In genomic region chr1:44010935-44011610, GRCh38 we compare ENCODE assay signal across 27 cellular contexts. TPM values are rescaled to one million over a fixed set of nuclear protein-coding genes. Genes with fewer than 3 reads are reported as not detected.
DNase-seq lines count a peak whose midpoint lies in the region; ATAC-seq, FAIRE-seq and TF ChIP-seq lines count a peak whose summit lies in the region.
"Had no signal": no experiment of that assay in that cellular context is flagged by ENCODE, and none has a peak within 500 bp of the region (broad histone marks: within the 10 kb centered on the region; RNA-seq: fewer than 3 reads in every experiment).

No MANE protein-coding gene starts in this region.

- H2BK15ac ChIP-seq in H1 (ENCODE audit: low read length) (no peak overlapping the region), neuronal stem cell (ENCODE audit: low read length) (peak overlapping the region; percentile 49)

- no peaks in the 10 kb centered on the region for H3K27me3 Mint-ChIP-seq in nephron progenitor cell (ENCODE audit: low read depth, poor library complexity)
- H3K27me3 Mint-ChIP-seq: activated CD4-positive, alpha-beta T cell treated with anti-CD3 and anti-CD28 coated beads, Interleukin-2, amount 10 ng/mL, durations not matched to agents 7 days and 5 days; activated CD8-positive, alpha-beta memory T cell treated with anti-CD3 and anti-CD28 coated beads, Interleukin-2, amount 10 ng/mL, durations not matched to agents 7 days and 5 days had no signal

- no peaks in the 10 kb centered on the region for H3K23me2 ChIP-seq in H1 (ENCODE audit: low read depth, low read length)

- H2BK120ac ChIP-seq in H1 (replicated peaks; ENCODE audit: low read depth, low read length) (no peak overlapping the region), neuronal stem cell (ENCODE audit: low read depth, low read length) (no peak overlapping the region)

- no peak for TF ChIP-seq RAD21 in H1 (IDR thresholded peaks at IDR 0.05 in 1 of 2, conservative IDR thresholded peaks at IDR 0.05 in 1 of 2; ENCODE audit: low read depth in 2 of 2, low read length in 2 of 2)

- no peak overlapping the region for H3K4ac ChIP-seq in H1 (replicated peaks; ENCODE audit: insufficient read length, low read depth, low read length)
- H3K4ac ChIP-seq in neuronal stem cell (ENCODE audit: low read length): no peak overlapping the region

- no peak overlapping the region for H2BK12ac ChIP-seq in H1 (ENCODE audit: low read depth, low read length)
- H2BK12ac ChIP-seq in neuronal stem cell (ENCODE audit: low read length): no peak overlapping the region

- no peak overlapping the region for H3K23ac ChIP-seq in H1 (ENCODE audit: insufficient read length)
- H3K23ac ChIP-seq in neuronal stem cell (ENCODE audit: low read depth, low read length, poor library complexity): peak overlapping the region; percentile 65

- H3K27ac ChIP-seq in heart left ventricle: no peak overlapping the region
- H3K27ac ChIP-seq in H1 (ENCODE audit: low read depth, low read length): no peak overlapping the region
- no peak overlapping the region for H3K27ac ChIP-seq in neuronal stem cell (replicated peaks; ENCODE audit: low read length)
- H3K27ac ChIP-seq in suprapubic skin: no peak overlapping the region
- H3K27ac ChIP-seq: right atrium auricular region, tibial artery, VCaP had no signal

- peaks cover 0 to 4% of the 10 kb centered on the region in 2 experiments for H4K20me1 ChIP-seq in H1 (replicated peaks in 1 of 2; ENCODE audit: control insufficient read depth in 1 of 2, insufficient read depth in 2 of 2, low read length in 2 of 2)

- H3K79me2 ChIP-seq in H1 (ENCODE audit: control insufficient read depth in 1 of 2, insufficient read depth in 2 of 2, low read length in 2 of 2): no peaks in the 10 kb centered on the region

- no peak for ATAC-seq in Right ventricle myocardium inferior
- ATAC-seq in heart left ventricle: no peak
- ATAC-seq: activated CD8-positive, alpha-beta memory T cell treated with anti-CD3 and anti-CD28 coated beads, Interleukin-2, amount 10 ng/mL, durations not matched to agents 7 days and 5 days; activated T-cell treated with anti-CD3 and anti-CD28 coated beads, Interleukin-2, amount 50 U/mL, for 72 hours; left cardiac atrium had no signal

- H3K18ac ChIP-seq in H1 (ENCODE audit: extremely low read depth, low read length) (no peak overlapping the region), neuronal stem cell (ENCODE audit: low read length) (peak overlapping the region; percentile 82)

- TF ChIP-seq POLR2A in heart left ventricle (IDR thresholded peaks at IDR 0.05) (no peak), H1 (IDR thresholded peaks at IDR 0.05; ENCODE audit: control extremely low read depth in 1 of 2, low read depth in 2 of 2, low read length in 2 of 2) (no peak), suprapubic skin (IDR thresholded peaks at IDR 0.05) (no peak)

- FAIRE-seq in H1 (lab: Jason Lieb, UNC): no peak

- H3K27ac Mint-ChIP-seq in nephron progenitor cell: no peak overlapping the region
- H3K27ac Mint-ChIP-seq: activated CD4-positive, alpha-beta T cell treated with anti-CD3 and anti-CD28 coated beads, Interleukin-2, amount 10 ng/mL, durations not matched to agents 7 days and 5 days; activated CD8-positive, alpha-beta memory T cell treated with anti-CD3 and anti-CD28 coated beads, Interleukin-2, amount 10 ng/mL, durations not matched to agents 7 days and 5 days; activated naive CD4-positive, alpha-beta T cell treated with anti-CD3 and anti-CD28 coated beads for 36 hours; activated T-cell treated with anti-CD3 and anti-CD28 coated beads, Interleukin-2, amount 50 U/mL, for 72 hours; T-helper 2 cell treated with Interferon-gamma antibody and Interleukin-4, amounts not matched to agents 5 μg/mL and 100 μg/mL, for 36 hours had no signal

- no peak overlapping the region for H4K5ac ChIP-seq in H1 (ENCODE audit: insufficient read length, low read depth, low read length)

- H3K4me1 ChIP-seq in heart left ventricle (peaks cover 0 to 20% (median 0%) of the 10 kb centered on the region in 12 donors), H1 (replicated peaks in 1 of 4; ENCODE audit: control insufficient read depth in 3 of 4, insufficient read depth in 4 of 4, low read length in 3 of 4) (peaks cover 0 to 4% (median 0%) of the 10 kb centered on the region in 4 experiments; a peak in 2 of 7 replicates), neuronal stem cell (ENCODE audit: control insufficient read depth in 2 of 2, insufficient read depth in 1 of 2, low read depth in 1 of 2, low read length in 2 of 2) (peaks cover 5 to 13% of the 10 kb centered on the region in 2 donors), suprapubic skin (peaks cover 28% of the 10 kb centered on the region)

- no peaks in the 10 kb centered on the region for H3K27me3 ChIP-seq in heart left ventricle
- H3K27me3 ChIP-seq in H1 (replicated peaks in 1 of 4; ENCODE audit: control insufficient read depth in 3 of 4, extremely low read depth in 1 of 4, insufficient read depth in 3 of 4, low read length in 3 of 4): no peaks in the 10 kb centered on the region
- no peaks in the 10 kb centered on the region for H3K27me3 ChIP-seq in neuronal stem cell (ENCODE audit: control insufficient read depth in 3 of 3, insufficient read depth in 3 of 3, low read depth in 1 of 3, low read length in 3 of 3)
- no peaks in the 10 kb centered on the region for H3K27me3 ChIP-seq in suprapubic skin
- H3K27me3 ChIP-seq: right atrium auricular region, tibial artery had no signal

- H3K9me3 ChIP-seq in heart left ventricle: no peaks in the 10 kb centered on the region
- no peaks in the 10 kb centered on the region for H3K9me3 ChIP-seq in H1 (ENCODE audit: insufficient read depth in 2 of 2, low read depth in 1 of 2, low read length in 1 of 2)
- no peaks in the 10 kb centered on the region for H3K9me3 ChIP-seq in neuronal stem cell (replicated peaks in 1 of 2; ENCODE audit: control insufficient read depth in 2 of 2, insufficient read depth in 1 of 2, low read depth in 1 of 2, low read length in 2 of 2)
- H3K9me3 ChIP-seq in suprapubic skin: no peaks in the 10 kb centered on the region
- H3K9me3 ChIP-seq: right atrium auricular region, tibial artery had no signal

- H3K9ac ChIP-seq in H1 (replicated peaks in 1 of 4; ENCODE audit: extremely low read depth in 1 of 4, low read depth in 3 of 4, low read length in 3 of 4): no peak overlapping the region
- H3K9ac ChIP-seq in neuronal stem cell (ENCODE audit: low read depth, low read length, poor library complexity): peak overlapping the region; percentile 40

- H2BK5ac ChIP-seq in H1 (ENCODE audit: low read depth, low read length) (no peak overlapping the region), neuronal stem cell (ENCODE audit: low read length) (peak overlapping the region; percentile 66)

- H3K56ac ChIP-seq in H1 (replicated peaks; ENCODE audit: insufficient read length, low read depth, low read length): no peak overlapping the region

- H3K36me3 Mint-ChIP-seq in nephron progenitor cell (ENCODE audit: low read depth): peaks cover 18% of the 10 kb centered on the region
- H3K36me3 Mint-ChIP-seq: activated CD8-positive, alpha-beta memory T cell treated with anti-CD3 and anti-CD28 coated beads, Interleukin-2, amount 10 ng/mL, durations not matched to agents 7 days and 5 days had no signal

- H3K4me1 Mint-ChIP-seq in nephron progenitor cell: peaks cover 32% of the 10 kb centered on the region

- TF ChIP-seq EP300 in H1 (IDR thresholded peaks at IDR 0.05; ENCODE audit: borderline replicate concordance in 1 of 2, low read depth in 2 of 2, low read length in 2 of 2): no peak
- TF ChIP-seq EP300 in suprapubic skin (IDR thresholded peaks at IDR 0.05): no peak

- no peaks in the 10 kb centered on the region for H3K36me3 ChIP-seq in heart left ventricle
- H3K36me3 ChIP-seq in H1 (ENCODE audit: control insufficient read depth in 2 of 4, insufficient read depth in 4 of 4, low read length in 3 of 4): peaks cover 0 to 13% (median 2%) of the 10 kb centered on the region in 4 experiments; a peak in 4 of 8 replicates
- peaks cover 0 to 18% of the 10 kb centered on the region in 2 donors for H3K36me3 ChIP-seq in neuronal stem cell (replicated peaks in 1 of 2; ENCODE audit: control insufficient read depth in 2 of 2, insufficient read depth in 2 of 2, low read length in 2 of 2)
- H3K36me3 ChIP-seq in suprapubic skin: peaks cover 12% of the 10 kb centered on the region
- H3K36me3 ChIP-seq: right atrium auricular region had no signal

- H2AFZ ChIP-seq in H1 (ENCODE audit: low read length) (no peak overlapping the region), neuronal stem cell (ENCODE audit: low read length) (no peak overlapping the region)

- no peak overlapping the region for H2BK20ac ChIP-seq in H1 (ENCODE audit: low read length)

- no peak overlapping the region for H3K4me3 Mint-ChIP-seq in nephron progenitor cell
- H3K4me3 Mint-ChIP-seq: activated CD4-positive, alpha-beta T cell treated with anti-CD3 and anti-CD28 coated beads, Interleukin-2, amount 10 ng/mL, durations not matched to agents 7 days and 5 days; activated CD8-positive, alpha-beta memory T cell treated with anti-CD3 and anti-CD28 coated beads, Interleukin-2, amount 10 ng/mL, durations not matched to agents 7 days and 5 days; activated naive CD4-positive, alpha-beta T cell treated with anti-CD3 and anti-CD28 coated beads for 36 hours; activated T-cell treated with anti-CD3 and anti-CD28 coated beads, Interleukin-2, amount 50 U/mL, for 72 hours; T-helper 2 cell treated with Interferon-gamma antibody and Interleukin-4, amounts not matched to agents 5 μg/mL and 100 μg/mL, for 36 hours had no signal

- H3K4me2 ChIP-seq in H1 (ENCODE audit: insufficient read depth in 1 of 2, low read depth in 2 of 2, low read length in 2 of 2): no peak overlapping the region
- peak overlapping the region; percentile 11 for H3K4me2 ChIP-seq in neuronal stem cell (ENCODE audit: insufficient read depth, low read length, poor library complexity, severe bottlenecking)

- H3K4me3 ChIP-seq in heart left ventricle (no peak overlapping the region), H1 (ENCODE audit: extremely low read depth in 1 of 4, insufficient read depth in 2 of 4, low read depth in 3 of 4, low read length in 4 of 4) (no peak overlapping the region), neuronal stem cell (ENCODE audit: low read length in 2 of 2) (no peak overlapping the region), suprapubic skin (no peak overlapping the region)
- H3K4me3 ChIP-seq: right atrium auricular region, tibial artery had no signal

- intact Hi-C loops in Right ventricle myocardium inferior (cut with DNase I): no loop called here
- intact Hi-C loops in heart left ventricle (cut with DNase I): no loop called here

- TF ChIP-seq CTCF in heart left ventricle (IDR thresholded peaks at IDR 0.05): no peak
- peak in 2 of 3 experiments; percentile 10 to 15; a peak in 1 of 4 replicates for TF ChIP-seq CTCF in H1 (IDR thresholded peaks at IDR 0.05; ENCODE audit: control extremely low read depth in 1 of 3, insufficient read depth in 1 of 3, low read depth in 1 of 3, low read length in 3 of 3)
- no peak for TF ChIP-seq CTCF in nephron progenitor cell (IDR thresholded peaks at IDR 0.05)
- TF ChIP-seq CTCF in suprapubic skin (IDR thresholded peaks at IDR 0.05): no peak

- H4K91ac ChIP-seq in H1 (replicated peaks; ENCODE audit: insufficient read length, low read length) (no peak overlapping the region), neuronal stem cell (ENCODE audit: low read depth, low read length, poor library complexity) (no peak overlapping the region)

- 0 out of 2 replicates have a peak overlapping the region, but pooled peaks have one; percentile 18 for H4K8ac ChIP-seq in H1 (ENCODE audit: extremely low read depth, insufficient read depth, low read length)
- no peak overlapping the region for H4K8ac ChIP-seq in neuronal stem cell (ENCODE audit: low read depth, low read length)

- H3K79me1 ChIP-seq in H1 (ENCODE audit: low read depth, low read length) (no peaks in the 10 kb centered on the region), neuronal stem cell (ENCODE audit: low read depth, low read length) (peaks cover 5% of the 10 kb centered on the region)

- H2AK5ac ChIP-seq in H1 (ENCODE audit: low read depth, low read length): no peak overlapping the region
- peak overlapping the region; percentile 92 for H2AK5ac ChIP-seq in neuronal stem cell (ENCODE audit: low read depth, low read length)

- CTCF ChIA-PET in H1 (lab: Charles Lee; ENCODE audit: partially characterized antibody): interaction anchor here (0.8 to 15.8 kb wide), 11 partner anchors 9 to 81 kb away, joined by 3 to 239 read pairs (median 4); partner anchors contain the start of gene SLC6A9

- DNase-seq in Right ventricle myocardium inferior (ENCODE audit: missing footprints): peak; percentile 51
- DNase-seq in heart left ventricle: no peak
- DNase-seq in H1 (ENCODE audit: low read depth in 1 of 2, low spot score in 2 of 2): no peak
- no peak for DNase-seq in neuronal stem cell (ENCODE audit: low spot score)
- no peak for DNase-seq in nephron progenitor cell
- DNase-seq in suprapubic skin (ENCODE audit: low spot score in 2 of 2): no peak
- no peak for DNase-seq in OCI-M2 (lab: John Stamatoyannopoulos, UW; ENCODE audit: unreplicated experiment)
- no peak for DNase-seq in GDM1 (lab: John Stamatoyannopoulos, UW)
- DNase-seq: 8988T; activated CD4-positive, alpha-beta T cell treated with anti-CD3 and anti-CD28 coated beads, Interleukin-2, amount 10 ng/mL, durations not matched to agents 7 days and 5 days; activated CD8-positive, alpha-beta memory T cell treated with anti-CD3 and anti-CD28 coated beads, Interleukin-2, amount 10 ng/mL, durations not matched to agents 7 days and 5 days; activated naive CD4-positive, alpha-beta T cell treated with anti-CD3 and anti-CD28 coated beads for 36 hours; activated T-cell treated with anti-CD3 and anti-CD28 coated beads, Interleukin-2, amount 50 U/mL, for 72 hours; amniotic stem cell; dermis blood vessel endothelial cell; DMS79; left cardiac atrium; mammary epithelial cell; NCI-H1092; NCI-H1930; NCI-H2227 treated with DMSO at 0.1 percent for 48 hours; stimulated activated CD4-positive, alpha-beta T cell treated with anti-CD3 and anti-CD28 coated beads, Interleukin-4, amount 100 ng/mL, for 4 hours; stimulated activated naive CD4-positive, alpha-beta T cell; tibial artery had no signal

- POLR2A ChIA-PET in H1 (lab: Charles Lee; ENCODE audit: partially characterized antibody): interaction anchor here (0.6 to 27.1 kb wide), 7 partner anchors 12 to 134 kb away, joined by 3 to 544 read pairs (median 4); partner anchors contain the start of genes CCDC24 and SLC6A9

- H3K14ac ChIP-seq in H1 (ENCODE audit: insufficient read length): no peak overlapping the region
- H3K14ac ChIP-seq in neuronal stem cell (ENCODE audit: low read length): peak overlapping the region; percentile 56

- WGBS in heart left ventricle, 4 donors: 71 to 89% (median 84%) methylated on average over 5 to 12 of the region's 12 CpGs
- 86% methylated on average over 10 of the region's 12 CpGs; no CpG with 5 or more reads in 1 of the 2 experiments for whole genome bisulfite sequencing in H1 (ENCODE audit: extremely low coverage in 1 of 2, insufficient coverage in 1 of 2, insufficient read length in 1 of 2, insufficient replicate concordance in 2 of 2, low coverage in 1 of 2, low lambda C conversion rate in 2 of 2, missing lambda C conversion rate in 1 of 2), 2 experiments
- no CpG with 5 or more reads among the region's 12 CpGs for WGBS in neuronal stem cell (ENCODE audit: extremely low coverage in 2 of 2, insufficient read length in 2 of 2, insufficient replicate concordance in 1 of 2), 2 donors
- 50% methylated on average over 1 of the region's 12 CpGs for WGBS in suprapubic skin

- H3K9me3 Mint-ChIP-seq in nephron progenitor cell: no peaks in the 10 kb centered on the region
- H3K9me3 Mint-ChIP-seq: activated CD4-positive, alpha-beta T cell treated with anti-CD3 and anti-CD28 coated beads, Interleukin-2, amount 10 ng/mL, durations not matched to agents 7 days and 5 days; activated naive CD4-positive, alpha-beta T cell treated with anti-CD3 and anti-CD28 coated beads for 36 hours; activated T-cell treated with anti-CD3 and anti-CD28 coated beads, Interleukin-2, amount 50 U/mL, for 72 hours; T-helper 2 cell treated with Interferon-gamma antibody and Interleukin-4, amounts not matched to agents 5 μg/mL and 100 μg/mL, for 36 hours had no signal

RNA-seq across cellular contexts. Expression of gene CCDC24, which starts 19.7 kb away (rescaled TPM):
- total RNA-seq in Right ventricle myocardium inferior (0.89 TPM), heart left ventricle (1 to 10 TPM in 7 of 9 donors, under 1 TPM in 2; 0.67 to 3.4 (median 1.3) TPM), suprapubic skin (1 to 10 TPM; 1.6 to 7.8 (median 3.7) TPM)
- polyA plus RNA-seq in heart left ventricle (1 to 10 TPM in 1 of 2 donors, under 1 TPM in 1; 0.90 to 1.2 TPM), H1 (2011; rRNA removed) (11.4 and 19.7 TPM in 2 replicates)
- total RNA-seq in H1 (2021; fragmentation: NEBNext Ultra II Directional; extraction: Animal tissue kit (Norgen Biotek cat#: 25700)): 10.5 and 11.2 TPM in 2 replicates
- 12.9 TPM for polyA plus RNA-seq in H1 (2011; cell fraction: cytosol; rRNA removed)
- 18.6 TPM for polyA plus RNA-seq in H1 (2011; cell fraction: nucleus; rRNA removed)
- polyA plus RNA-seq in H1 (2012, experiment 1 of 2): 9.6 to 17.8 TPM (median 12.7 TPM) in 4 replicates
- 10.0 TPM for polyA plus RNA-seq in H1 (2012, experiment 2 of 2)
- 8.4 TPM for polyA plus RNA-seq in H1 (2013, experiment 1 of 2)
- polyA plus RNA-seq in H1 (2013, experiment 2 of 2): 9.2 TPM
- 2.1 and 2.5 TPM in 2 replicates for polyA minus RNA-seq in H1 (2011; rRNA and poly(A)+ RNA removed)
- 7.6 TPM for polyA minus RNA-seq in H1 (2011; cell fraction: cytosol; rRNA and poly(A)+ RNA removed)
- 4.4 TPM for polyA minus RNA-seq in H1 (2011; cell fraction: nucleus; rRNA and poly(A)+ RNA removed)
- polyA plus RNA-seq in neuronal stem cell (2013, experiment 1 of 2): 5.3 TPM
- 5.5 TPM for polyA plus RNA-seq in neuronal stem cell (2013, experiment 2 of 2)

RNA-seq across cellular contexts. Expression of gene SLC6A9, which starts 20.2 kb away (rescaled TPM):
- total RNA-seq in Right ventricle myocardium inferior: 1.5 TPM
- 1 to 10 TPM in 6 of 9 donors, under 1 TPM in 3; 0.83 to 2.4 (median 1.1) TPM for total RNA-seq in heart left ventricle
- polyA plus RNA-seq in heart left ventricle: 1 to 10 TPM in 1 of 2 donors, under 1 TPM in 1; 0.61 to 2.0 TPM
- total RNA-seq in H1 (2021; fragmentation: NEBNext Ultra II Directional; extraction: Animal tissue kit (Norgen Biotek cat#: 25700)): 24.1 and 24.2 TPM in 2 replicates
- polyA plus RNA-seq in H1 (2011; rRNA removed): 20.2 and 34.5 TPM in 2 replicates
- 13.2 TPM for polyA plus RNA-seq in H1 (2011; cell fraction: cytosol; rRNA removed)
- polyA plus RNA-seq in H1 (2011; cell fraction: nucleus; rRNA removed): 48.7 TPM
- polyA plus RNA-seq in H1 (2012, experiment 1 of 2): 16.1 to 23.0 TPM (median 21.5 TPM) in 4 replicates
- 17.6 TPM for polyA plus RNA-seq in H1 (2012, experiment 2 of 2)
- polyA plus RNA-seq in H1 (2013, experiment 1 of 2): 14.5 TPM
- polyA plus RNA-seq in H1 (2013, experiment 2 of 2): 14.6 TPM
- 25.8 and 33.4 TPM in 2 replicates for polyA minus RNA-seq in H1 (2011; rRNA and poly(A)+ RNA removed)
- 17.4 TPM for polyA minus RNA-seq in H1 (2011; cell fraction: cytosol; rRNA and poly(A)+ RNA removed)
- 23.0 TPM for polyA minus RNA-seq in H1 (2011; cell fraction: nucleus; rRNA and poly(A)+ RNA removed)
- polyA plus RNA-seq in neuronal stem cell (2013, experiment 1 of 2): 10.8 TPM
- polyA plus RNA-seq in neuronal stem cell (2013, experiment 2 of 2): 10.8 TPM
- total RNA-seq in suprapubic skin: 10 to 100 TPM; 59.2 to 95.4 (median 84.5) TPM
- total RNA-seq: dermis blood vessel endothelial cell had no signal

RNA-seq across cellular contexts. Expression of gene B4GALT2, which starts 32.1 kb away (rescaled TPM):
- total RNA-seq in Right ventricle myocardium inferior (39.1 TPM), heart left ventricle (10 to 100 TPM; 26.8 to 65.0 (median 40.2) TPM), suprapubic skin (10 to 100 TPM; 21.4 to 51.4 (median 41.0) TPM)
- polyA plus RNA-seq in heart left ventricle (10 to 100 TPM; 29.2 to 65.7 TPM), H1 (2011; rRNA removed) (121 and 152 TPM in 2 replicates)
- 56.5 and 60.6 TPM in 2 replicates for total RNA-seq in H1 (2021; fragmentation: NEBNext Ultra II Directional; extraction: Animal tissue kit (Norgen Biotek cat#: 25700))
- 73.9 TPM for polyA plus RNA-seq in H1 (2011; cell fraction: cytosol; rRNA removed)
- polyA plus RNA-seq in H1 (2011; cell fraction: nucleus; rRNA removed): 116 TPM
- polyA plus RNA-seq in H1 (2012, experiment 1 of 2): 39.4 to 75.9 TPM (median 64.3 TPM) in 4 replicates
- polyA plus RNA-seq in H1 (2012, experiment 2 of 2): 69.9 TPM
- 41.5 TPM for polyA plus RNA-seq in H1 (2013, experiment 1 of 2)
- polyA plus RNA-seq in H1 (2013, experiment 2 of 2): 41.4 TPM
- 37.6 and 38.8 TPM in 2 replicates for polyA minus RNA-seq in H1 (2011; rRNA and poly(A)+ RNA removed)
- 44.5 TPM for polyA minus RNA-seq in H1 (2011; cell fraction: cytosol; rRNA and poly(A)+ RNA removed)
- polyA minus RNA-seq in H1 (2011; cell fraction: nucleus; rRNA and poly(A)+ RNA removed): 39.0 TPM
- 64.3 TPM for polyA plus RNA-seq in neuronal stem cell (2013, experiment 1 of 2)
- polyA plus RNA-seq in neuronal stem cell (2013, experiment 2 of 2): 60.7 TPM

RNA-seq across cellular contexts. Expression of gene ATP6V0B, which starts 36.3 kb away (rescaled TPM):
- 84.5 TPM for total RNA-seq in Right ventricle myocardium inferior
- total RNA-seq in heart left ventricle: 100 to 1,000 TPM in 3 of 9 donors, 10 to 100 TPM in 6; 71.4 to 140 (median 93.2) TPM
- polyA plus RNA-seq in heart left ventricle: 100 to 1,000 TPM in 1 of 2 donors, 10 to 100 TPM in 1; 84.7 to 235 TPM
- 105 and 106 TPM in 2 replicates for total RNA-seq in H1 (2021; fragmentation: NEBNext Ultra II Directional; extraction: Animal tissue kit (Norgen Biotek cat#: 25700))
- 302 and 308 TPM in 2 replicates for polyA plus RNA-seq in H1 (2011; rRNA removed)
- 184 TPM for polyA plus RNA-seq in H1 (2011; cell fraction: cytosol; rRNA removed)
- polyA plus RNA-seq in H1 (2011; cell fraction: nucleus; rRNA removed): 229 TPM
- polyA plus RNA-seq in H1 (2012, experiment 1 of 2): 67.6 to 121 TPM (median 110 TPM) in 4 replicates
- polyA plus RNA-seq in H1 (2012, experiment 2 of 2): 213 TPM
- 82.5 TPM for polyA plus RNA-seq in H1 (2013, experiment 1 of 2)
- polyA plus RNA-seq in H1 (2013, experiment 2 of 2): 103 TPM
- 81.0 and 107 TPM in 2 replicates for polyA minus RNA-seq in H1 (2011; rRNA and poly(A)+ RNA removed)
- polyA minus RNA-seq in H1 (2011; cell fraction: cytosol; rRNA and poly(A)+ RNA removed): 56.4 TPM
- 57.2 TPM for polyA minus RNA-seq in H1 (2011; cell fraction: nucleus; rRNA and poly(A)+ RNA removed)
- polyA plus RNA-seq in neuronal stem cell (2013, experiment 1 of 2): 44.2 TPM
- polyA plus RNA-seq in neuronal stem cell (2013, experiment 2 of 2): 41.9 TPM
- total RNA-seq in suprapubic skin: 100 to 1,000 TPM in 3 of 4 donors, 10 to 100 TPM in 1; 95.2 to 193 (median 150) TPM

RNA-seq across cellular contexts. Expression of gene DPH2, which starts 41.3 kb away (rescaled TPM):
- total RNA-seq in Right ventricle myocardium inferior (14.8 TPM), heart left ventricle (10 to 100 TPM; 13.2 to 36.7 (median 14.7) TPM), suprapubic skin (10 to 100 TPM; 27.8 to 64.4 (median 39.8) TPM)
- polyA plus RNA-seq in heart left ventricle (10 to 100 TPM in 1 of 2 donors, 1 to 10 TPM in 1; 8.0 to 65.6 TPM), H1 (2011; rRNA removed) (92.1 and 163 TPM in 2 replicates)
- 64.9 and 65.3 TPM in 2 replicates for total RNA-seq in H1 (2021; fragmentation: NEBNext Ultra II Directional; extraction: Animal tissue kit (Norgen Biotek cat#: 25700))
- polyA plus RNA-seq in H1 (2011; cell fraction: cytosol; rRNA removed): 86.7 TPM
- polyA plus RNA-seq in H1 (2011; cell fraction: nucleus; rRNA removed): 239 TPM
- 43.5 to 63.1 TPM (median 52.3 TPM) in 4 replicates for polyA plus RNA-seq in H1 (2012, experiment 1 of 2)
- 81.4 TPM for polyA plus RNA-seq in H1 (2012, experiment 2 of 2)
- polyA plus RNA-seq in H1 (2013, experiment 1 of 2): 39.0 TPM
- 35.0 TPM for polyA plus RNA-seq in H1 (2013, experiment 2 of 2)
- polyA minus RNA-seq in H1 (2011; rRNA and poly(A)+ RNA removed): 74.9 and 79.0 TPM in 2 replicates
- 53.3 TPM for polyA minus RNA-seq in H1 (2011; cell fraction: cytosol; rRNA and poly(A)+ RNA removed)
- 78.0 TPM for polyA minus RNA-seq in H1 (2011; cell fraction: nucleus; rRNA and poly(A)+ RNA removed)
- 11.1 TPM for polyA plus RNA-seq in neuronal stem cell (2013, experiment 1 of 2)
- 11.6 TPM for polyA plus RNA-seq in neuronal stem cell (2013, experiment 2 of 2)

Comparison
In these comparisons a context has a peak if more than half of its experiments do, and no peak if none do; other contexts are left out.
1. CTCF ChIP-seq: peak in H1 (2 of 3); none in heart left ventricle (0 of 12), nephron progenitor cell (single experiment) and suprapubic skin (0 of 2).